8 cellular contexts compared by ENCODE assay signal in genomic region chrX:108090474-108091265, GRCh38. TPM values are rescaled to one million over a fixed set of nuclear protein-coding genes. Genes with fewer than 3 reads are reported as not detected.
DNase-seq lines count a peak whose midpoint lies in the region; ATAC-seq and TF ChIP-seq lines count a peak whose summit lies in the region.

No MANE protein-coding gene starts in this region.

- no peaks in the 10 kb centered on the region for H3K27me3 Mint-ChIP-seq in activated CD8-positive, alpha-beta memory T cell treated with anti-CD3 and anti-CD28 coated beads, Interleukin-2, amount 10 ng/mL, durations not matched to agents 7 days and 5 days

- H3K36me3 ChIP-seq in KMS-11 (ENCODE audit: insufficient read depth) (no peaks in the 10 kb centered on the region), neuron (ENCODE audit: insufficient read depth, low read length) (peaks cover 10% of the 10 kb centered on the region)

- in situ Hi-C loops in G401 (cut with HindIII; ENCODE audit: low sequenced_read_pairs) = no loop called here

- peaks cover 18% of the 10 kb centered on the region for H3K4me1 Mint-ChIP-seq in activated CD8-positive, alpha-beta memory T cell treated with anti-CD3 and anti-CD28 coated beads, Interleukin-2, amount 10 ng/mL, durations not matched to agents 7 days and 5 days

- DNase-seq in NCI-H510A treated with DMSO at 0.1 percent for 48 hours (lab: John Stamatoyannopoulos, UW) (peak; percentile 39), NCI-H510A (lab: John Stamatoyannopoulos, UW) (no peak), dermis blood vessel endothelial cell (peak; percentile 31), G401 (ENCODE audit: low spot score) (no peak), iPS-NIHi11 (ENCODE audit: low spot score) (no peak)
- DNase-seq in activated CD8-positive, alpha-beta memory T cell treated with anti-CD3 and anti-CD28 coated beads, Interleukin-2, amount 10 ng/mL, durations not matched to agents 7 days and 5 days = no peak

- peak overlapping the region; percentile 79 for H3K27ac ChIP-seq in KMS-11

- H3K4me3 ChIP-seq in KMS-11 (IDR thresholded peaks at IDR 0.05; ENCODE audit: insufficient read depth, low read depth, low read length) = no peak overlapping the region
- H3K4me3 ChIP-seq in neuron (ENCODE audit: low read length) = peak overlapping the region; percentile 84

- H3K27me3 ChIP-seq in KMS-11 (ENCODE audit: insufficient read depth, low read depth) = no peaks in the 10 kb centered on the region
- H3K27me3 ChIP-seq in neuron (ENCODE audit: insufficient read depth, low read length) = no peaks in the 10 kb centered on the region

- peak overlapping the region; percentile 67 for H3K4me2 ChIP-seq in KMS-11

- H3K36me3 Mint-ChIP-seq in activated CD8-positive, alpha-beta memory T cell treated with anti-CD3 and anti-CD28 coated beads, Interleukin-2, amount 10 ng/mL, durations not matched to agents 7 days and 5 days = peaks cover 4% of the 10 kb centered on the region

- H3K9me3 Mint-ChIP-seq in activated CD8-positive, alpha-beta memory T cell treated with anti-CD3 and anti-CD28 coated beads, Interleukin-2, amount 10 ng/mL, durations not matched to agents 7 days and 5 days (ENCODE audit: low read depth) = no peaks in the 10 kb centered on the region

- no peak overlapping the region for H3K4me3 Mint-ChIP-seq in activated CD8-positive, alpha-beta memory T cell treated with anti-CD3 and anti-CD28 coated beads, Interleukin-2, amount 10 ng/mL, durations not matched to agents 7 days and 5 days

- CTCF ChIA-PET in activated CD8-positive, alpha-beta memory T cell treated with anti-CD3 and anti-CD28 coated beads, Interleukin-2, amount 10 ng/mL, durations not matched to agents 7 days and 5 days (lab: Charles Lee) = interaction anchor here (1.0 to 1.3 kb wide), 2 partner anchors 49 to 70 kb away, joined by 4 read pairs; no protein-coding TSS in a partner anchor

- no peak overlapping the region for H3K27ac Mint-ChIP-seq in activated CD8-positive, alpha-beta memory T cell treated with anti-CD3 and anti-CD28 coated beads, Interleukin-2, amount 10 ng/mL, durations not matched to agents 7 days and 5 days

- no peak for ATAC-seq in activated CD8-positive, alpha-beta memory T cell treated with anti-CD3 and anti-CD28 coated beads, Interleukin-2, amount 10 ng/mL, durations not matched to agents 7 days and 5 days

- peak overlapping the region; percentile 85 for H3K9ac ChIP-seq in KMS-11

- H3K79me2 ChIP-seq in KMS-11 (ENCODE audit: insufficient read depth, low read depth) = peaks cover 17% of the 10 kb centered on the region; the same call in 1 of the 2 replicates

- no peak for TF ChIP-seq CTCF in KMS-11 (conservative IDR thresholded peaks at IDR 0.05; ENCODE audit: low read depth, low read length)

- no peaks in the 10 kb centered on the region for H4K20me1 ChIP-seq in KMS-11 (ENCODE audit: insufficient read depth)

- H3K9me3 ChIP-seq in neuron (ENCODE audit: low read length) = no peaks in the 10 kb centered on the region

- H2AFZ ChIP-seq in KMS-11 (ENCODE audit: low read depth) (peak overlapping the region; percentile 68), neuron (ENCODE audit: low read depth, low read length) (no peak overlapping the region)

- H3K4me1 ChIP-seq in KMS-11 (ENCODE audit: low read depth, poor library complexity, severe bottlenecking) = peaks cover 9% of the 10 kb centered on the region
- H3K4me1 ChIP-seq in neuron (ENCODE audit: insufficient read depth, low read length) = peaks cover 3% of the 10 kb centered on the region

RNA-seq across cellular contexts. Expression of gene PSMD10, which starts 0.7 kb away (rescaled TPM):
- 89.8 and 107 TPM in 2 replicates for total RNA-seq in dermis blood vessel endothelial cell
- 71.7 and 79.4 TPM in 2 replicates for total RNA-seq in G401 (2014; rRNA removed; shearing (Covaris generic))
- total RNA-seq in activated CD8-positive, alpha-beta memory T cell treated with anti-CD3 and anti-CD28 coated beads, Interleukin-2, amount 10 ng/mL, durations not matched to agents 7 days and 5 days = 10 to 100 TPM; 29.9 to 31.1 TPM

RNA-seq across cellular contexts. Expression of gene ATG4A, which starts 0.9 kb away (rescaled TPM):
- total RNA-seq in dermis blood vessel endothelial cell = 30.4 and 34.7 TPM in 2 replicates
- 7.3 and 12.7 TPM in 2 replicates for total RNA-seq in G401 (2014; rRNA removed; shearing (Covaris generic))
- total RNA-seq in activated CD8-positive, alpha-beta memory T cell treated with anti-CD3 and anti-CD28 coated beads, Interleukin-2, amount 10 ng/mL, durations not matched to agents 7 days and 5 days = 10 to 100 TPM in 1 of 2 experiments, 1 to 10 TPM in 1; 9.9 to 13.0 TPM

RNA-seq across cellular contexts. Expression of gene VSIG1, which starts 45.8 kb away (rescaled TPM):
- 0.51 and 0.65 TPM in 2 replicates for total RNA-seq in dermis blood vessel endothelial cell
- not detected in 2 replicates for total RNA-seq in G401 (2014; rRNA removed; shearing (Covaris generic))
- total RNA-seq in activated CD8-positive, alpha-beta memory T cell treated with anti-CD3 and anti-CD28 coated beads, Interleukin-2, amount 10 ng/mL, durations not matched to agents 7 days and 5 days = under 1 TPM in 1 of 2 experiments, not detected in 1; 0.64 TPM

Comparison
In these comparisons a context has a peak if more than half of its experiments do, and no peak if none do; other contexts are left out.
1. DNase-seq: peak in NCI-H510A treated with DMSO at 0.1 percent for 48 hours (single experiment) and dermis blood vessel endothelial cell (single experiment); none in NCI-H510A (single experiment), G401 (single experiment), activated CD8-positive, alpha-beta memory T cell treated with anti-CD3 and anti-CD28 coated beads, Interleukin-2, amount 10 ng/mL, durations not matched to agents 7 days and 5 days (single experiment) and iPS-NIHi11 (single experiment).